In genomic region chr1:160340146-160340545, GRCh38 we compare ENCODE assay signal across 14 cellular contexts. TPM values are rescaled to one million over a fixed set of nuclear protein-coding genes. Genes with fewer than 3 reads are reported as not detected.
DNase-seq lines count a peak whose midpoint lies in the region; ATAC-seq and TF ChIP-seq lines count a peak whose summit lies in the region.
"Had no signal": no experiment of that assay in that cellular context is flagged by ENCODE, and none has a peak within 500 bp of the region (broad histone marks: within the 10 kb centered on the region; RNA-seq: fewer than 3 reads in every experiment).

No MANE protein-coding gene starts in this region.

- H3K36me3 Mint-ChIP-seq in CD4-positive, alpha-beta T cell (ENCODE audit: low read depth): peaks cover 87% of the 10 kb centered on the region
- peaks cover 60% of the 10 kb centered on the region for H3K36me3 Mint-ChIP-seq in activated T-helper 2 cell treated with anti-CD3 and anti-CD28 coated beads, Interferon-gamma antibody, Interleukin-2, Interleukin-4, amounts not matched to agents 10 μg/mL and 5 μg/mL and 100 μg/mL, durations not matched to agents 14 hours and 24 hours and 36 hours (ENCODE audit: low read depth)

- DNase-seq in CD4-positive, alpha-beta T cell: no peak
- DNase-seq in activated T-helper 2 cell treated with anti-CD3 and anti-CD28 coated beads, Interferon-gamma antibody, Interleukin-2, Interleukin-4, amounts not matched to agents 10 μg/mL and 5 μg/mL and 100 μg/mL, durations not matched to agents 14 hours and 24 hours and 36 hours (ENCODE audit: low spot score): no peak
- DNase-seq in retina (no peak), suprapubic skin (ENCODE audit: low spot score in 2 of 2) (no peak)
- DNase-seq: activated CD4-positive, alpha-beta T cell treated with anti-CD3 and anti-CD28 coated beads for 1 hour; amygdala; hypothalamus; NCI-H1092 treated with DMSO at 0.1 percent for 48 hours; NK-92 treated with Interleukin-12 subunit alpha and Interleukin-12 subunit beta, amount 100 ng/mL, for 24 hours; psoas muscle; testis had no signal

- no peak for TF ChIP-seq POLR2A in suprapubic skin (IDR thresholded peaks at IDR 0.05)

- intact Hi-C loops in CD4-positive, alpha-beta T cell (cut with DNase I, micrococcal nuclease): loop anchor here (5.0 to 10.0 kb wide), 4 partner anchors 78 to 815 kb away; partner anchors contain the start of genes DCAF8 (in 1 of the 2), IGSF8 (in 1 of the 2), UFC1 (in 1 of the 2) and USP21 (in 1 of the 2)
- intact Hi-C loops in activated T-helper 2 cell treated with anti-CD3 and anti-CD28 coated beads, Interferon-gamma antibody, Interleukin-2, Interleukin-4, amounts not matched to agents 10 μg/mL and 5 μg/mL and 100 μg/mL, durations not matched to agents 14 hours and 24 hours and 36 hours (cut with micrococcal nuclease): loop anchor here (5.0 kb wide), 2 partner anchors 37 to 267 kb away; no protein-coding TSS in a partner anchor

- TF ChIP-seq EP300 in suprapubic skin (IDR thresholded peaks at IDR 0.05): no peak

- H3K4me3 Mint-ChIP-seq in CD4-positive, alpha-beta T cell: peak overlapping the region; percentile 75
- no peak overlapping the region for H3K4me3 Mint-ChIP-seq in activated T-helper 2 cell treated with anti-CD3 and anti-CD28 coated beads, Interferon-gamma antibody, Interleukin-2, Interleukin-4, amounts not matched to agents 10 μg/mL and 5 μg/mL and 100 μg/mL, durations not matched to agents 14 hours and 24 hours and 36 hours (ENCODE audit: low read depth)

- no peak overlapping the region for H3K9ac ChIP-seq in liver (ENCODE audit: low read depth in 1 of 2, low read length in 2 of 2)

- H3K4me1 Mint-ChIP-seq in CD4-positive, alpha-beta T cell (ENCODE audit: low read depth): peaks cover 69% of the 10 kb centered on the region
- H3K4me1 Mint-ChIP-seq in activated T-helper 2 cell treated with anti-CD3 and anti-CD28 coated beads, Interferon-gamma antibody, Interleukin-2, Interleukin-4, amounts not matched to agents 10 μg/mL and 5 μg/mL and 100 μg/mL, durations not matched to agents 14 hours and 24 hours and 36 hours (ENCODE audit: low read depth): peaks cover 42% of the 10 kb centered on the region

- H3K9me3 Mint-ChIP-seq in CD4-positive, alpha-beta T cell: no peaks in the 10 kb centered on the region
- H3K9me3 Mint-ChIP-seq in activated T-helper 2 cell treated with anti-CD3 and anti-CD28 coated beads, Interferon-gamma antibody, Interleukin-2, Interleukin-4, amounts not matched to agents 10 μg/mL and 5 μg/mL and 100 μg/mL, durations not matched to agents 14 hours and 24 hours and 36 hours: no peaks in the 10 kb centered on the region
- H3K9me3 Mint-ChIP-seq: T-helper 2 cell treated with Interferon-gamma antibody and Interleukin-4, amounts not matched to agents 5 μg/mL and 100 μg/mL, for 36 hours had no signal

- CTCF ChIA-PET in CD4-positive, alpha-beta T cell (lab: Charles Lee): interaction anchor here (0.9 kb wide), 1 partner anchor 49 kb away, joined by 3 read pairs; no protein-coding TSS in a partner anchor

- no peak for TF ChIP-seq RAD21 in liver (IDR thresholded peaks at IDR 0.05)

- no peak for TF ChIP-seq CTCF in CD4-positive, alpha-beta T cell (IDR thresholded peaks at IDR 0.05)
- no peak for TF ChIP-seq CTCF in liver (IDR thresholded peaks at IDR 0.05; ENCODE audit: low read depth, low read length, missing input control)
- TF ChIP-seq CTCF in suprapubic skin (IDR thresholded peaks at IDR 0.05): no peak

- H3K27me3 ChIP-seq in CD4-positive, alpha-beta T cell (ENCODE audit: control insufficient read depth, insufficient read depth, low read length): no peaks in the 10 kb centered on the region
- no peaks in the 10 kb centered on the region for H3K27me3 ChIP-seq in liver (ENCODE audit: control insufficient read depth in 4 of 4, insufficient read depth in 4 of 4, low read length in 3 of 4)
- H3K27me3 ChIP-seq in suprapubic skin: no peaks in the 10 kb centered on the region
- H3K27me3 ChIP-seq: testis had no signal

- H3K9me3 ChIP-seq in CD4-positive, alpha-beta T cell (ENCODE audit: control insufficient read depth, low read length): no peaks in the 10 kb centered on the region
- H3K9me3 ChIP-seq in liver (ENCODE audit: control insufficient read depth in 4 of 4, low read length in 3 of 4) (no peaks in the 10 kb centered on the region), suprapubic skin (no peaks in the 10 kb centered on the region)
- H3K9me3 ChIP-seq: psoas muscle, testis had no signal

- H3K27ac Mint-ChIP-seq in CD4-positive, alpha-beta T cell: peak overlapping the region; percentile 97
- H3K27ac Mint-ChIP-seq in activated T-helper 2 cell treated with anti-CD3 and anti-CD28 coated beads, Interferon-gamma antibody, Interleukin-2, Interleukin-4, amounts not matched to agents 10 μg/mL and 5 μg/mL and 100 μg/mL, durations not matched to agents 14 hours and 24 hours and 36 hours: peak overlapping the region; percentile 48
- H3K27ac Mint-ChIP-seq: T-helper 2 cell treated with Interferon-gamma antibody and Interleukin-4, amounts not matched to agents 5 μg/mL and 100 μg/mL, for 36 hours had no signal

- H3K27me3 Mint-ChIP-seq in CD4-positive, alpha-beta T cell: no peaks in the 10 kb centered on the region
- H3K27me3 Mint-ChIP-seq in activated T-helper 2 cell treated with anti-CD3 and anti-CD28 coated beads, Interferon-gamma antibody, Interleukin-2, Interleukin-4, amounts not matched to agents 10 μg/mL and 5 μg/mL and 100 μg/mL, durations not matched to agents 14 hours and 24 hours and 36 hours (ENCODE audit: low read depth): no peaks in the 10 kb centered on the region

- POLR2A ChIA-PET in CD4-positive, alpha-beta T cell (lab: Charles Lee): no interaction called here

- H3K4me3 ChIP-seq in liver (ENCODE audit: low read depth in 1 of 3, low read length in 3 of 3): no peak overlapping the region
- H3K4me3 ChIP-seq in suprapubic skin: no peak overlapping the region
- H3K4me3 ChIP-seq: psoas muscle, testis had no signal

- WGBS in liver: 61% methylated on average over 3 of the region's 3 CpGs
- WGBS in suprapubic skin: 83% methylated on average over 3 of the region's 3 CpGs

- H3K36me3 ChIP-seq in liver (ENCODE audit: control insufficient read depth in 4 of 4, insufficient read depth in 3 of 4, low read depth in 1 of 4, low read length in 3 of 4): peaks cover 1 to 38% (median 34%) of the 10 kb centered on the region in 4 donors
- peaks cover 39% of the 10 kb centered on the region for H3K36me3 ChIP-seq in suprapubic skin

- H3K27ac ChIP-seq in CD4-positive, alpha-beta T cell (ENCODE audit: low read depth, low read length): no peak overlapping the region
- H3K27ac ChIP-seq in liver (ENCODE audit: low read depth in 1 of 2, low read length in 2 of 2) (peak overlapping the region; percentile 42), suprapubic skin (no peak overlapping the region)
- H3K27ac ChIP-seq: psoas muscle, testis had no signal

- ATAC-seq in CD4-positive, alpha-beta T cell (ENCODE audit: poor library complexity): no peak
- ATAC-seq in HG03108 (IDR thresholded peaks at IDR 0.05; ENCODE audit: unreplicated experiment): no peak
- ATAC-seq: psoas muscle had no signal

- H3K4me1 ChIP-seq in liver (ENCODE audit: control insufficient read depth in 4 of 4, insufficient read depth in 4 of 4, low read length in 3 of 4) (peaks cover 7 to 32% (median 20%) of the 10 kb centered on the region in 4 donors), suprapubic skin (peaks cover 41% of the 10 kb centered on the region)

TF ChIP-seq in liver, 16 proteins besides CTCF, POLR2A, EP300 and RAD21 (continues in another document):
- TF ChIP-seq FOXA1 (IDR thresholded peaks at IDR 0.05) (no peak), JUND (IDR thresholded peaks at IDR 0.05) (no peak), YY1 (IDR thresholded peaks at IDR 0.05) (no peak), HNF4G (IDR thresholded peaks at IDR 0.05) (no peak), RXRA (IDR thresholded peaks at IDR 0.05) (no peak)

RNA-seq across cellular contexts. Expression of gene COPA, which starts 2.9 kb away (rescaled TPM):
- total RNA-seq in CD4-positive, alpha-beta T cell: 100 to 1,000 TPM in 1 of 2 experiments, 10 to 100 TPM in 1; 95.0 to 107 TPM
- 153 and 154 TPM in 2 replicates for total RNA-seq in activated T-helper 2 cell treated with anti-CD3 and anti-CD28 coated beads, Interferon-gamma antibody, Interleukin-2, Interleukin-4, amounts not matched to agents 10 μg/mL and 5 μg/mL and 100 μg/mL, durations not matched to agents 14 hours and 24 hours and 36 hours
- total RNA-seq in liver: 100 to 1,000 TPM in 1 of 2 donors, 10 to 100 TPM in 1; 92.7 to 145 TPM
- 10 to 100 TPM; 46.8 to 59.1 TPM for polyA plus RNA-seq in liver
- 10 to 100 TPM; 62.5 to 92.9 (median 87.2) TPM for total RNA-seq in suprapubic skin

RNA-seq across cellular contexts. Expression of gene NCSTN, which starts 3.0 kb away (rescaled TPM):
- total RNA-seq in CD4-positive, alpha-beta T cell: 10 to 100 TPM; 54.9 to 56.6 TPM
- 65.3 and 72.4 TPM in 2 replicates for total RNA-seq in activated T-helper 2 cell treated with anti-CD3 and anti-CD28 coated beads, Interferon-gamma antibody, Interleukin-2, Interleukin-4, amounts not matched to agents 10 μg/mL and 5 μg/mL and 100 μg/mL, durations not matched to agents 14 hours and 24 hours and 36 hours
- total RNA-seq in liver (10 to 100 TPM; 36.1 to 44.6 TPM), suprapubic skin (10 to 100 TPM; 53.4 to 94.1 (median 71.1) TPM)
- polyA plus RNA-seq in liver: 10 to 100 TPM; 32.2 to 39.0 TPM

RNA-seq across cellular contexts. Expression of gene NHLH1, which starts 26.7 kb away (rescaled TPM):
- under 1 TPM in 1 of 2 experiments, not detected in 1; 0.08 TPM for total RNA-seq in CD4-positive, alpha-beta T cell
- 0.30 and 0.32 TPM in 2 replicates for total RNA-seq in activated T-helper 2 cell treated with anti-CD3 and anti-CD28 coated beads, Interferon-gamma antibody, Interleukin-2, Interleukin-4, amounts not matched to agents 10 μg/mL and 5 μg/mL and 100 μg/mL, durations not matched to agents 14 hours and 24 hours and 36 hours
- total RNA-seq in liver: under 1 TPM in 1 of 2 donors, not detected in 1; 0.08 TPM
- polyA plus RNA-seq in liver: not detected
- under 1 TPM in 1 of 4 donors, not detected in 3; 0.39 TPM for total RNA-seq in suprapubic skin

RNA-seq across cellular contexts. Expression of gene PEX19, which starts 55.2 kb away (rescaled TPM):
- 10 to 100 TPM; 32.0 to 33.4 TPM for total RNA-seq in CD4-positive, alpha-beta T cell
- total RNA-seq in activated T-helper 2 cell treated with anti-CD3 and anti-CD28 coated beads, Interferon-gamma antibody, Interleukin-2, Interleukin-4, amounts not matched to agents 10 μg/mL and 5 μg/mL and 100 μg/mL, durations not matched to agents 14 hours and 24 hours and 36 hours: 60.9 and 68.5 TPM in 2 replicates
- 10 to 100 TPM; 24.8 to 73.9 TPM for total RNA-seq in liver
- polyA plus RNA-seq in liver: 10 to 100 TPM; 33.3 to 54.1 TPM
- 10 to 100 TPM; 36.3 to 47.3 (median 45.0) TPM for total RNA-seq in suprapubic skin

Comparison
In these comparisons a context has a peak if more than half of its experiments do, and no peak if none do; other contexts are left out.
1. H3K27ac ChIP-seq: peak in liver (2 of 2); none in CD4-positive, alpha-beta T cell (single experiment) and suprapubic skin (single experiment).